In the genomic region with DNA sequence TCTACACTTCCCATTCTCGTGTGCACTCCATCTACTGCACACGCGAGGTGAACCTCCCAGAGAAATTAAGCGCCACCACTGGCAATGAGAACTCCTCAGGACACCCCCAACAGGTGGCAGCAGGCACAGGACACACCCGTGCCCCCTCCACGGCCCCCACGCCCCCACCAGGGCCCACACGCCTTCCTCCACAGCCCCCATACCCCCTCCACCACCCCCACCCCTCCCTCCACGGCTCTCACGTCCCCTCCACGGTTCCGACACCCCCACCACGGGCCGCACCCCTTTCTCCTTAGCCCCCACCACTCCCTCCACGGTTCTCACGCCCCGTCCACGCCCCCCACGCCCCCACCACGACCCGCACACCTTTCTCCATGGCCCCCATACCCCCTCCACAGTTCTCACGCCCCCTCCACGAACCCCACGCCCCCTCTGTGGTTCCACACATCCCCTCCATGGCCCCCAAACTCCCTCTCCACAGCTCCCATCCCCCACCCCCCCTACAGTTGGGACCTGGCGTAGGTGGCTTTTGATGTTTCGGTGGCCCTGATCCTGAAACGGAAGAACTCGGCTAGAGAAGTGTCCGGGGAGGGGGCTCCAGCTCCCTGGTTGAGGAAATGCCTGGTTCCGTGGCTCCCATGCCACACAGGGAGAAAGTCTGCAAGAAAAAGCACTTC, we compare ENCODE assay signal across 27 cellular contexts.
"Had no signal": no experiment of that assay in that cellular context is flagged by ENCODE, and none has a peak within 500 bp of the region (broad histone marks: within the 10 kb centered on the region; RNA-seq: fewer than 3 reads in every experiment).

No MANE protein-coding gene starts in this region.

- H3K36me3 ChIP-seq: prostate gland had no signal

- H3K27ac ChIP-seq: epithelial cell of prostate, esophagus squamous epithelium, left ventricle myocardium inferior, neutrophil, thoracic aorta had no signal

- ATAC-seq: mucosa of descending colon; natural killer cell treated with Interleukin-12 subunit alpha and Interleukin-12 subunit beta and Interleukin-15 and Interleukin-18, amount 100 ng/mL, for 72 hours had no signal

- DNase-seq: activated CD4-positive, alpha-beta T cell treated with anti-CD3 and anti-CD28 coated beads for 4 hours; activated CD4-positive, alpha-beta T cell treated with anti-CD3 and anti-CD28 coated beads, Interleukin-2, amount 50 U/mL, for 48 hours; activated CD4-positive, CD25-positive, alpha-beta regulatory T cell; activated gamma-delta T cell treated with Interleukin-2 at 50 U/mL for 16 hours; activated naive CD4-positive, alpha-beta T cell treated with anti-CD3 and anti-CD28 coated beads, Interleukin-2, amount 50 U/mL, for 16 hours; activated T-cell treated with anti-CD3 and anti-CD28 coated beads, Interleukin-2, amount 50 U/mL, for 24 hours; amygdala; caudate nucleus; dermis blood vessel endothelial cell; effector CD4-positive, alpha-beta T cell; esophagus squamous epithelium; foreskin melanocyte; left ventricle myocardium inferior; mucosa of descending colon; retina; stimulated activated CD4-positive, alpha-beta T cell treated with anti-CD3 and anti-CD28 coated beads, Interleukin-15, amount 100 ng/mL, for 24 hours; stimulated activated CD4-positive, alpha-beta T cell treated with anti-CD3 and anti-CD28 coated beads, Interleukin-2, amount 100 ng/mL, for 24 hours; stimulated activated naive CD4-positive, alpha-beta T cell; trophoblast cell had no signal

- FAIRE-seq: endometrium, islet of Langerhans, urothelium cell line had no signal

- H3K27me3 ChIP-seq: esophagus squamous epithelium, neutrophil had no signal

- H3K4me3 Mint-ChIP-seq: activated T-cell treated with anti-CD3 and anti-CD28 coated beads, Interleukin-2, amount 50 U/mL, for 24 hours; natural killer cell treated with Interleukin-12 subunit alpha and Interleukin-12 subunit beta and Interleukin-15 and Interleukin-18, amount 100 ng/mL, for 72 hours had no signal

- H3K9me3 Mint-ChIP-seq: activated T-cell treated with anti-CD3 and anti-CD28 coated beads, Interleukin-2, amount 50 U/mL, for 24 hours; natural killer cell treated with Interleukin-12 subunit alpha and Interleukin-12 subunit beta and Interleukin-15 and Interleukin-18, amount 100 ng/mL, for 72 hours had no signal

- H3K4me3 ChIP-seq: esophagus squamous epithelium, left ventricle myocardium inferior, mucosa of descending colon, prostate gland, thoracic aorta had no signal

- H3K27ac Mint-ChIP-seq: activated T-cell treated with anti-CD3 and anti-CD28 coated beads, Interleukin-2, amount 50 U/mL, for 24 hours had no signal

- H3K4me1 ChIP-seq: prostate gland had no signal

- H3K27me3 Mint-ChIP-seq: natural killer cell treated with Interleukin-12 subunit alpha and Interleukin-12 subunit beta and Interleukin-15 and Interleukin-18, amount 100 ng/mL, for 72 hours had no signal

- H3K9me3 ChIP-seq: esophagus squamous epithelium, left ventricle myocardium inferior, mucosa of descending colon, neutrophil, prostate gland, thoracic aorta had no signal
